Comparison of ENCODE assay signal across 10 cellular contexts in genomic region chr3:58059349-58060321, GRCh38. TPM values are rescaled to one million over a fixed set of nuclear protein-coding genes. Genes with fewer than 3 reads are reported as not detected.
A peak's percentile ranks its signal among the peaks of the same experiment; 100 is the strongest.
DNase-seq lines count a peak whose midpoint lies in the region; ATAC-seq and TF ChIP-seq lines count a peak whose summit lies in the region.
"Had no signal": no experiment of that assay in that cellular context is flagged by ENCODE, and none has a peak within 500 bp of the region (broad histone marks: within the 10 kb centered on the region; RNA-seq: fewer than 3 reads in every experiment).

No MANE protein-coding gene starts in this region.

- no peaks in the 10 kb centered on the region for H3K27me3 Mint-ChIP-seq in endodermal cell (ENCODE audit: insufficient read depth)
- H3K27me3 Mint-ChIP-seq: naive B cell had no signal

- peak overlapping the region; percentile 93 for H3K27ac Mint-ChIP-seq in endodermal cell

- H3K4me1 ChIP-seq in endodermal cell (ENCODE audit: control insufficient read depth, insufficient read depth, low read length) = peaks cover 23% of the 10 kb centered on the region

- no peak overlapping the region for H3K9ac ChIP-seq in endodermal cell (ENCODE audit: extremely low read depth, low read length, poor library complexity, severe bottlenecking)

- TF ChIP-seq CTCF in AG09309 (IDR thresholded peaks at IDR 0.05; ENCODE audit: control insufficient read depth, insufficient read depth, low read depth, low read length, missing control alignments) = no peak
- no peak for TF ChIP-seq CTCF in endodermal cell (conservative IDR thresholded peaks at IDR 0.05)

- 85 to 87% methylated on average over 9 to 15 of the region's 15 CpGs for WGBS in endodermal cell (ENCODE audit: insufficient coverage in 1 of 2, insufficient read length in 1 of 2), 2 experiments

- peak overlapping the region; percentile 15 for H3K27ac ChIP-seq in endodermal cell (ENCODE audit: low read depth, low read length)
- H3K27ac ChIP-seq: HL-60 had no signal

- peaks cover 44% of the 10 kb centered on the region for H3K4me1 Mint-ChIP-seq in endodermal cell

- H3K4me3 ChIP-seq in AG09309 (ENCODE audit: control insufficient read depth, low read depth, low read length) (no peak overlapping the region), endodermal cell (ENCODE audit: low read length) (no peak overlapping the region)

- DNase-seq in AG09309 (ENCODE audit: low read depth) (peak; percentile 73), NCI-H69 (lab: John Stamatoyannopoulos, UW) (peak; percentile 5), endodermal cell (no peak), mucosa of gallbladder (ENCODE audit: low spot score) (peak; percentile 49), retina (no peak), HuH-7.5 (ENCODE audit: low spot score) (no peak), cerebellar nuclear complex (lab: John Stamatoyannopoulos, UW) (no peak)
- no peak for DNase-seq in stimulated activated naive CD8-positive, alpha-beta T cell treated with anti-CD3 and anti-CD28 coated beads, Interleukin-15, Interleukin-2, amounts not matched to agents 100 U/mL and 50 U/mL, for 24 hours
- DNase-seq: naive B cell had no signal

- no peaks in the 10 kb centered on the region for H3K9me3 ChIP-seq in endodermal cell (ENCODE audit: control insufficient read depth, low read length)

- no peaks in the 10 kb centered on the region for H3K27me3 ChIP-seq in endodermal cell (ENCODE audit: control insufficient read depth, insufficient read depth, low read length, poor library complexity, severe bottlenecking)

- H3K36me3 ChIP-seq in endodermal cell (ENCODE audit: control insufficient read depth, insufficient read depth, low read length) = peaks cover 43% of the 10 kb centered on the region

- no peak overlapping the region for H3K4me3 Mint-ChIP-seq in endodermal cell
- H3K4me3 Mint-ChIP-seq: naive B cell had no signal

- no peak for ATAC-seq in stimulated activated naive CD8-positive, alpha-beta T cell treated with anti-CD3 and anti-CD28 coated beads, Interleukin-15, Interleukin-2, amounts not matched to agents 100 U/mL and 50 U/mL, for 24 hours

- H3K36me3 Mint-ChIP-seq in endodermal cell (ENCODE audit: low read depth) = peaks cover 25% of the 10 kb centered on the region
- H3K36me3 Mint-ChIP-seq: naive B cell had no signal

- no peaks in the 10 kb centered on the region for H3K9me3 Mint-ChIP-seq in endodermal cell

RNA-seq across cellular contexts. Expression of gene FLNB, which starts 51.4 kb away (rescaled TPM):
- total RNA-seq in endodermal cell (100 to 1,000 TPM; 212 to 221 TPM), mucosa of gallbladder (119 TPM)
- 86.0 TPM for polyA plus RNA-seq in endodermal cell (2013, experiment 1 of 2)
- polyA plus RNA-seq in endodermal cell (2013, experiment 2 of 2) = 96.0 TPM

Comparison
In these comparisons a context has a peak if more than half of its experiments do, and no peak if none do; other contexts are left out.
1. DNase-seq: peak in AG09309 (single experiment), NCI-H69 (single experiment) and mucosa of gallbladder (single experiment); none in endodermal cell (single experiment), retina (single experiment), stimulated activated naive CD8-positive, alpha-beta T cell treated with anti-CD3 and anti-CD28 coated beads, Interleukin-15, Interleukin-2, amounts not matched to agents 100 U/mL and 50 U/mL, for 24 hours (single experiment), HuH-7.5 (single experiment) and cerebellar nuclear complex (0 of 2).